Comparison of ENCODE assay signal across 8 cellular contexts in the genomic region with DNA sequence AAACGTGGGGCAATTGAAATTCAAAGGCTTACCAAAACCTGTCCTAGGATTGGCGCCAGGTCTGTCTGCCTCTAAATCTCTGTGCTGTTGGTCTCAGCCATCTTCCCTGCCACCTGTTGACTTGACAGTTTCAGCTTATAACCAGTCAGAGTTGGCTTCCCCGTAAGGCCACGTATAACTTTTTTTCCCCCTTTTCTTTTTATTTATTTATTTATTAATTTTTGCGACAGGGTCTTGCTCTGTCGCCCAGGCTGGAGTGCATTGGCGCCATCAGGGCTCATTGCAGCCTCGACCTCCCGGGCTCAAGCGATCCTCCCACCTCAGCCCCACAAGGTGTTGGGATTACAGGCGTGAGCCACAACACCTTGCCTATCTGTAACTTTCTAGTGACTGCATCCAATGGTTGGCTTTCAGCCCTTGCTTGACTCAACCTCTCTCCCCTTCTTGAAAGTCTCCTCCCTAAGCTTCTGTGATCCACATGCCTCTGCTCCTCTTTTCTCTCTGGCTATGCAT. TPM values are rescaled to one million over a fixed set of nuclear protein-coding genes. Genes with fewer than 3 reads are reported as not detected.
DNase-seq lines count a peak whose midpoint lies in the region; ATAC-seq, FAIRE-seq and TF ChIP-seq lines count a peak whose summit lies in the region.

No MANE protein-coding gene starts in this region.

- peak overlapping the region; percentile 100 for H3K27ac Mint-ChIP-seq in activated naive CD8-positive, alpha-beta T cell treated with anti-CD3 and anti-CD28 coated beads, Interleukin-2, amount 10 ng/mL, durations not matched to agents 7 days and 5 days

- POLR2A ChIA-PET in activated naive CD8-positive, alpha-beta T cell treated with anti-CD3 and anti-CD28 coated beads, Interleukin-2, amount 10 ng/mL, durations not matched to agents 7 days and 5 days (lab: Charles Lee), result interaction anchor here (0.6 to 3.8 kb wide), 20 partner anchors 8 to 363 kb away, joined by 3 to 62 read pairs (median 4); a partner anchor contains a TSS

- H3K36me3 Mint-ChIP-seq in activated naive CD8-positive, alpha-beta T cell treated with anti-CD3 and anti-CD28 coated beads, Interleukin-2, amount 10 ng/mL, durations not matched to agents 7 days and 5 days, result peaks cover 4% of the 10 kb centered on the region

- no peaks in the 10 kb centered on the region for H3K27me3 ChIP-seq in keratinocyte (ENCODE audit: control insufficient read depth, extremely low read depth, insufficient read depth, low read length)

- peaks cover 8% of the 10 kb centered on the region for H4K20me1 ChIP-seq in keratinocyte (ENCODE audit: control insufficient read depth, extremely low read depth, insufficient read depth, low read length)

- H3K9me3 ChIP-seq in keratinocyte (ENCODE audit: control insufficient read depth, low read depth, low read length), result no peaks in the 10 kb centered on the region

- H3K79me2 ChIP-seq in keratinocyte (ENCODE audit: control insufficient read depth, insufficient read depth, low read length), result peaks cover 32% of the 10 kb centered on the region

- peaks cover 5% of the 10 kb centered on the region for H3K27me3 Mint-ChIP-seq in activated naive CD8-positive, alpha-beta T cell treated with anti-CD3 and anti-CD28 coated beads, Interleukin-2, amount 10 ng/mL, durations not matched to agents 7 days and 5 days

- peaks cover 20% of the 10 kb centered on the region for H3K4me1 ChIP-seq in keratinocyte (ENCODE audit: control insufficient read depth, extremely low read depth, insufficient read depth, low read length)

- H3K27ac ChIP-seq in keratinocyte (ENCODE audit: control insufficient read depth, insufficient read depth, low read length), result peak overlapping the region; percentile 100
- H3K27ac ChIP-seq in substantia nigra (ENCODE audit: low read depth, low read length, poor library complexity, severe bottlenecking), result peak overlapping the region; percentile 99

- H3K4me3 Mint-ChIP-seq in activated naive CD8-positive, alpha-beta T cell treated with anti-CD3 and anti-CD28 coated beads, Interleukin-2, amount 10 ng/mL, durations not matched to agents 7 days and 5 days, result peak overlapping the region; percentile 99

- H3K9ac ChIP-seq in keratinocyte (ENCODE audit: control insufficient read depth, extremely low read depth, insufficient read depth, low read length), result peak overlapping the region; percentile 100

- peaks cover 16 to 24% of the 10 kb centered on the region in 2 experiments for H3K36me3 ChIP-seq in keratinocyte (ENCODE audit: control insufficient read depth in 2 of 2, extremely low read depth in 1 of 2, insufficient read depth in 2 of 2, low read length in 2 of 2)

- no peaks in the 10 kb centered on the region for H3K9me3 Mint-ChIP-seq in activated naive CD8-positive, alpha-beta T cell treated with anti-CD3 and anti-CD28 coated beads, Interleukin-2, amount 10 ng/mL, durations not matched to agents 7 days and 5 days

- no peaks in the 10 kb centered on the region for H3K9me1 ChIP-seq in keratinocyte (ENCODE audit: control insufficient read depth, extremely low read depth, insufficient read depth, low read length)

- dilution Hi-C loops in keratinocyte (cut with MboI; ENCODE audit: extremely low pct_ligation_motif_present, low sequenced_read_pairs), result no loop called here

- ATAC-seq in activated naive CD8-positive, alpha-beta T cell treated with anti-CD3 and anti-CD28 coated beads, Interleukin-2, amount 10 ng/mL, durations not matched to agents 7 days and 5 days (ENCODE audit: low read depth), result no peak
- no peak for ATAC-seq in HG03196 (IDR thresholded peaks at IDR 0.05; ENCODE audit: unreplicated experiment)
- no peak for ATAC-seq in GM18511 (IDR thresholded peaks at IDR 0.05; ENCODE audit: unreplicated experiment)

- peak overlapping the region; percentile 53 for H2AFZ ChIP-seq in keratinocyte (ENCODE audit: control insufficient read depth, low read length)

- peak overlapping the region; percentile 82 to 97 (median 90) for H3K4me3 ChIP-seq in keratinocyte (ENCODE audit: control insufficient read depth in 2 of 3, extremely low read depth in 1 of 3, insufficient read depth in 2 of 3, low read depth in 1 of 3, low read length in 3 of 3)

- H3K4me1 Mint-ChIP-seq in activated naive CD8-positive, alpha-beta T cell treated with anti-CD3 and anti-CD28 coated beads, Interleukin-2, amount 10 ng/mL, durations not matched to agents 7 days and 5 days, result peaks cover 29% of the 10 kb centered on the region

- peak overlapping the region; percentile 99 for H3K4me2 ChIP-seq in keratinocyte (ENCODE audit: control insufficient read depth, extremely low read depth, insufficient read depth, low read depth, low read length)

- DNase-seq in activated CD4-positive, alpha-beta T cell treated with anti-CD3 and anti-CD28 coated beads for 48 hours, result peak; percentile 18
- no peak for DNase-seq in activated CD4-positive, alpha-beta T cell treated with anti-CD3 and anti-CD28 coated beads, Interleukin-2, amount 50 U/mL, for 48 hours
- no peak for DNase-seq in activated naive CD8-positive, alpha-beta T cell treated with anti-CD3 and anti-CD28 coated beads, Interleukin-2, amount 10 ng/mL, durations not matched to agents 7 days and 5 days
- no peak for DNase-seq in keratinocyte (ENCODE audit: low read depth, low spot score)
- DNase-seq in substantia nigra (lab: John Stamatoyannopoulos, UW), result no peak
- DNase-seq in NCI-H510A treated with DMSO at 0.1 percent for 48 hours (lab: John Stamatoyannopoulos, UW), result no peak

- FAIRE-seq in keratinocyte (lab: Jason Lieb, UNC), result no peak

- no peak for TF ChIP-seq CTCF in keratinocyte (optimal IDR thresholded peaks at IDR 0.05 in 1 of 3, IDR thresholded peaks at IDR 0.05 in 1 of 3, conservative IDR thresholded peaks at IDR 0.05 in 1 of 3; ENCODE audit: extremely low read depth in 1 of 3, insufficient read depth in 2 of 3, low read length in 3 of 3)

RNA-seq across cellular contexts. Expression of a gene that starts 1.4 kb away (rescaled TPM):
- total RNA-seq in activated naive CD8-positive, alpha-beta T cell treated with anti-CD3 and anti-CD28 coated beads, Interleukin-2, amount 10 ng/mL, durations not matched to agents 7 days and 5 days, result 10 to 100 TPM; 43.4 to 45.1 TPM
- 10.0 to 25.4 TPM (median 10.8 TPM) in 3 replicates for polyA plus RNA-seq in keratinocyte
- 3.9 TPM for polyA plus RNA-seq in keratinocyte (2011; ENCODE audit: low read depth)
- polyA plus RNA-seq in keratinocyte (2011; cell fraction: cytosol; rRNA removed), result 10.7 and 14.1 TPM in 2 replicates
- 100 and 132 TPM in 2 replicates for polyA plus RNA-seq in keratinocyte (2011; cell fraction: nucleus; rRNA removed)
- polyA plus RNA-seq in keratinocyte (2012; ENCODE audit: low replicate concordance), result 23.3 and 29.0 TPM in 2 replicates
- polyA minus RNA-seq in keratinocyte, result 49.9 to 172 TPM (median 57.6 TPM) in 3 replicates
- polyA minus RNA-seq in keratinocyte (2011; cell fraction: cytosol; rRNA and poly(A)+ RNA removed), result 28.6 TPM
- polyA minus RNA-seq in keratinocyte (2011; cell fraction: nucleus; rRNA and poly(A)+ RNA removed), result 49.6 and 75.6 TPM in 2 replicates

RNA-seq across cellular contexts. Expression of a gene that starts 13.6 kb away (rescaled TPM):
- total RNA-seq in activated naive CD8-positive, alpha-beta T cell treated with anti-CD3 and anti-CD28 coated beads, Interleukin-2, amount 10 ng/mL, durations not matched to agents 7 days and 5 days, result 10 to 100 TPM; 50.7 to 53.6 TPM
- 46.3 to 67.7 TPM (median 49.6 TPM) in 3 replicates for polyA plus RNA-seq in keratinocyte
- 81.9 TPM for polyA plus RNA-seq in keratinocyte (2011; ENCODE audit: low read depth)
- 40.9 and 46.5 TPM in 2 replicates for polyA plus RNA-seq in keratinocyte (2011; cell fraction: cytosol; rRNA removed)
- polyA plus RNA-seq in keratinocyte (2011; cell fraction: nucleus; rRNA removed), result 31.2 and 35.1 TPM in 2 replicates
- polyA plus RNA-seq in keratinocyte (2012; ENCODE audit: low replicate concordance), result 29.1 and 45.0 TPM in 2 replicates
- polyA minus RNA-seq in keratinocyte, result 26.4 to 41.9 TPM (median 36.9 TPM) in 3 replicates
- polyA minus RNA-seq in keratinocyte (2011; cell fraction: cytosol; rRNA and poly(A)+ RNA removed), result 24.7 TPM
- polyA minus RNA-seq in keratinocyte (2011; cell fraction: nucleus; rRNA and poly(A)+ RNA removed), result 12.3 and 13.3 TPM in 2 replicates

RNA-seq across cellular contexts. Expression of a gene that starts 13.8 kb away (rescaled TPM):
- total RNA-seq in activated naive CD8-positive, alpha-beta T cell treated with anti-CD3 and anti-CD28 coated beads, Interleukin-2, amount 10 ng/mL, durations not matched to agents 7 days and 5 days, result 1,000 to 10,000 TPM; 1,110 to 1,162 TPM
- polyA plus RNA-seq in keratinocyte, result 328 to 452 TPM (median 425 TPM) in 3 replicates
- polyA plus RNA-seq in keratinocyte (2011; ENCODE audit: low read depth), result 471 TPM
- 306 and 737 TPM in 2 replicates for polyA plus RNA-seq in keratinocyte (2011; cell fraction: cytosol; rRNA removed)
- polyA plus RNA-seq in keratinocyte (2011; cell fraction: nucleus; rRNA removed), result 225 and 268 TPM in 2 replicates
- polyA plus RNA-seq in keratinocyte (2012; ENCODE audit: low replicate concordance), result 874 and 1,191 TPM in 2 replicates
- 109 to 156 TPM (median 109 TPM) in 3 replicates for polyA minus RNA-seq in keratinocyte
- 470 TPM for polyA minus RNA-seq in keratinocyte (2011; cell fraction: cytosol; rRNA and poly(A)+ RNA removed)
- 78.3 and 89.3 TPM in 2 replicates for polyA minus RNA-seq in keratinocyte (2011; cell fraction: nucleus; rRNA and poly(A)+ RNA removed)

RNA-seq across cellular contexts. Expression of a gene that starts 18.2 kb away (rescaled TPM):
- total RNA-seq in activated naive CD8-positive, alpha-beta T cell treated with anti-CD3 and anti-CD28 coated beads, Interleukin-2, amount 10 ng/mL, durations not matched to agents 7 days and 5 days, result 10 to 100 TPM; 11.1 to 11.9 TPM
- 2.6 to 6.6 TPM (median 3.4 TPM) in 3 replicates for polyA plus RNA-seq in keratinocyte
- polyA plus RNA-seq in keratinocyte (2011; ENCODE audit: low read depth), result 2.2 TPM
- polyA plus RNA-seq in keratinocyte (2011; cell fraction: cytosol; rRNA removed), result 1.5 and 6.6 TPM in 2 replicates
- polyA plus RNA-seq in keratinocyte (2011; cell fraction: nucleus; rRNA removed), result 2.3 and 4.0 TPM in 2 replicates
- polyA plus RNA-seq in keratinocyte (2012; ENCODE audit: low replicate concordance), result 7.5 and 11.2 TPM in 2 replicates
- 1.2 to 1.6 TPM (median 1.4 TPM) in 3 replicates for polyA minus RNA-seq in keratinocyte
- 22.6 TPM for polyA minus RNA-seq in keratinocyte (2011; cell fraction: cytosol; rRNA and poly(A)+ RNA removed)
- 2.9 and 4.1 TPM in 2 replicates for polyA minus RNA-seq in keratinocyte (2011; cell fraction: nucleus; rRNA and poly(A)+ RNA removed)

RNA-seq across cellular contexts. Expression of a gene that starts 24.0 kb away (rescaled TPM):
- 10 to 100 TPM; 26.1 to 26.2 TPM for total RNA-seq in activated naive CD8-positive, alpha-beta T cell treated with anti-CD3 and anti-CD28 coated beads, Interleukin-2, amount 10 ng/mL, durations not matched to agents 7 days and 5 days
- 9.7 to 12.6 TPM (median 10.7 TPM) in 3 replicates for polyA plus RNA-seq in keratinocyte
- 52.1 TPM for polyA plus RNA-seq in keratinocyte (2011; ENCODE audit: low read depth)
- 8.3 and 10.2 TPM in 2 replicates for polyA plus RNA-seq in keratinocyte (2011; cell fraction: cytosol; rRNA removed)
- polyA plus RNA-seq in keratinocyte (2011; cell fraction: nucleus; rRNA removed), result 14.3 and 15.5 TPM in 2 replicates
- polyA plus RNA-seq in keratinocyte (2012; ENCODE audit: low replicate concordance), result 11.1 and 76.6 TPM in 2 replicates
- polyA minus RNA-seq in keratinocyte, result 15.1 to 69.8 TPM (median 15.7 TPM) in 3 replicates
- 9.0 TPM for polyA minus RNA-seq in keratinocyte (2011; cell fraction: cytosol; rRNA and poly(A)+ RNA removed)
- 10.4 and 10.5 TPM in 2 replicates for polyA minus RNA-seq in keratinocyte (2011; cell fraction: nucleus; rRNA and poly(A)+ RNA removed)
